Comparison of ENCODE assay signal across 1 cellular context in the genomic region with DNA sequence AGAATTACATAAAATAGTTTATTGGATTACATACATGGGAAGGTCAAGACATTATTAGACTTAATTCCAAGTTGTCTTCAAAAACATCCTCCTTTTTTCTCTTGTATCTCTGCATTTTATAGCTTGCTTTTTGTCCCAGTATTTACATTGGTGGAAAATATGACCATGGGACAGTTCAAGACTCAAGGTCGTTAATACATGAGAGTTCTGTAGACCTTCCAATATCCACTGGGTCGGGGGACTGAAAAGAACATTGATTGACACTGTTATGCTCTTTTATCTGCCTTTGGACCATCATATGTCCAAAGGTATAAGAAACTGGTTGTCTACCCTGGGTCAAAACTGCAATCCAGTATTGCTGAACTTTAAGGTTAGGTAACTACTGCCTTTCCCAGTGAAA.
A peak's percentile ranks its signal among the peaks of the same experiment; 100 is the strongest.
TF ChIP-seq lines count a peak whose summit lies in the region.

No MANE protein-coding gene starts in this region.

TF ChIP-seq in HepG2, 621 proteins besides CTCF, POLR2A, EP300 and RAD21 (continued from another document and continues in another):
- TF ChIP-seq ZNF646 (CRISPR knock-in tag; IDR thresholded peaks at IDR 0.05), result no peak
- no peak for TF ChIP-seq ZBTB42 (CRISPR knock-in tag; IDR thresholded peaks at IDR 0.05)
- TF ChIP-seq HOXA7 (CRISPR knock-in tag; IDR thresholded peaks at IDR 0.05), result no peak
- peak; percentile 23; the same call in 1 of the 2 replicates for TF ChIP-seq RARA (CRISPR knock-in tag; IDR thresholded peaks at IDR 0.05)
- TF ChIP-seq, protein P1, sequence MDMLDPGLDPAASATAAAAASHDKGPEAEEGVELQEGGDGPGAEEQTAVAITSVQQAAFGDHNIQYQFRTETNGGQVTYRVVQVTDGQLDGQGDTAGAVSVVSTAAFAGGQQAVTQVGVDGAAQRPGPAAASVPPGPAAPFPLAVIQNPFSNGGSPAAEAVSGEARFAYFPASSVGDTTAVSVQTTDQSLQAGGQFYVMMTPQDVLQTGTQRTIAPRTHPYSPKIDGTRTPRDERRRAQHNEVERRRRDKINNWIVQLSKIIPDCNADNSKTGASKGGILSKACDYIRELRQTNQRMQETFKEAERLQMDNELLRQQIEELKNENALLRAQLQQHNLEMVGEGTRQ (IDR thresholded peaks at IDR 0.05; ENCODE audit: low read depth, low read length), result no peak
- TF ChIP-seq, protein P1 (CRISPR knock-in tag; IDR thresholded peaks at IDR 0.05; ENCODE audit: borderline replicate concordance), result no peak
- TF ChIP-seq NFE2L2 (IDR thresholded peaks at IDR 0.05; ENCODE audit: low read length), result no peak
- TF ChIP-seq YEATS2 (CRISPR knock-in tag; IDR thresholded peaks at IDR 0.05; ENCODE audit: borderline replicate concordance), result no peak
- TF ChIP-seq, protein P2, sequence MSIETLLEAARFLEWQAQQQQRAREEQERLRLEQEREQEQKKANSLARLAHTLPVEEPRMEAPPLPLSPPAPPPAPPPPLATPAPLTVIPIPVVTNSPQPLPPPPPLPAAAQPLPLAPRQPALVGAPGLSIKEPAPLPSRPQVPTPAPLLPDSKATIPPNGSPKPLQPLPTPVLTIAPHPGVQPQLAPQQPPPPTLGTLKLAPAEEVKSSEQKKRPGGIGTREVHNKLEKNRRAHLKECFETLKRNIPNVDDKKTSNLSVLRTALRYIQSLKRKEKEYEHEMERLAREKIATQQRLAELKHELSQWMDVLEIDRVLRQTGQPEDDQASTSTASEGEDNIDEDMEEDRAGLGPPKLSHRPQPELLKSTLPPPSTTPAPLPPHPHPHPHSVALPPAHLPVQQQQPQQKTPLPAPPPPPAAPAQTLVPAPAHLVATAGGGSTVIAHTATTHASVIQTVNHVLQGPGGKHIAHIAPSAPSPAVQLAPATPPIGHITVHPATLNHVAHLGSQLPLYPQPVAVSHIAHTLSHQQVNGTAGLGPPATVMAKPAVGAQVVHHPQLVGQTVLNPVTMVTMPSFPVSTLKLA (IDR thresholded peaks at IDR 0.05), result no peak
- TF ChIP-seq CBFB (CRISPR knock-in tag; IDR thresholded peaks at IDR 0.05), result no peak
- TF ChIP-seq MYNN (CRISPR knock-in tag; IDR thresholded peaks at IDR 0.05; ENCODE audit: low read depth), result no peak
- no peak for TF ChIP-seq KDM5A (IDR thresholded peaks at IDR 0.05; ENCODE audit: borderline replicate concordance, low read length)
- no peak for TF ChIP-seq ZNF335 (CRISPR knock-in tag; IDR thresholded peaks at IDR 0.05)
- TF ChIP-seq ZC3H4 (CRISPR knock-in tag; IDR thresholded peaks at IDR 0.05; ENCODE audit: borderline replicate concordance), result no peak
- peak; percentile 56 for TF ChIP-seq FOXA3 (CRISPR knock-in tag; IDR thresholded peaks at IDR 0.05)
- TF ChIP-seq, protein P3, sequence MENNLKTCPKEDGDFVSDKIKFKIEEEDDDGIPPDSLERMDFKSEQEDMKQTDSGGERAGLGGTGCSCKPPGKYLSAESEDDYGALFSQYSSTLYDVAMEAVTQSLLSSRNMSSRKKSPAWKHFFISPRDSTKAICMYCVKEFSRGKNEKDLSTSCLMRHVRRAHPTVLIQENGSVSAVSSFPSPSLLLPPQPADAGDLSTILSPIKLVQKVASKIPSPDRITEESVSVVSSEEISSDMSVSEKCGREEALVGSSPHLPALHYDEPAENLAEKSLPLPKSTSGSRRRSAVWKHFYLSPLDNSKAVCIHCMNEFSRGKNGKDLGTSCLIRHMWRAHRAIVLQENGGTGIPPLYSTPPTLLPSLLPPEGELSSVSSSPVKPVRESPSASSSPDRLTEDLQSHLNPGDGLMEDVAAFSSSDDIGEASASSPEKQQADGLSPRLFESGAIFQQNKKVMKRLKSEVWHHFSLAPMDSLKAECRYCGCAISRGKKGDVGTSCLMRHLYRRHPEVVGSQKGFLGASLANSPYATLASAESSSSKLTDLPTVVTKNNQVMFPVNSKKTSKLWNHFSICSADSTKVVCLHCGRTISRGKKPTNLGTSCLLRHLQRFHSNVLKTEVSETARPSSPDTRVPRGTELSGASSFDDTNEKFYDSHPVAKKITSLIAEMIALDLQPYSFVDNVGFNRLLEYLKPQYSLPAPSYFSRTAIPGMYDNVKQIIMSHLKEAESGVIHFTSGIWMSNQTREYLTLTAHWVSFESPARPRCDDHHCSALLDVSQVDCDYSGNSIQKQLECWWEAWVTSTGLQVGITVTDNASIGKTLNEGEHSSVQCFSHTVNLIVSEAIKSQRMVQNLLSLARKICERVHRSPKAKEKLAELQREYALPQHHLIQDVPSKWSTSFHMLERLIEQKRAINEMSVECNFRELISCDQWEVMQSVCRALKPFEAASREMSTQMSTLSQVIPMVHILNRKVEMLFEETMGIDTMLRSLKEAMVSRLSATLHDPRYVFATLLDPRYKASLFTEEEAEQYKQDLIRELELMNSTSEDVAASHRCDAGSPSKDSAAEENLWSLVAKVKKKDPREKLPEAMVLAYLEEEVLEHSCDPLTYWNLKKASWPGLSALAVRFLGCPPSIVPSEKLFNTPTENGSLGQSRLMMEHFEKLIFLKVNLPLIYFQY (CRISPR knock-in tag; IDR thresholded peaks at IDR 0.05; ENCODE audit: borderline replicate concordance), result peak; percentile 69; the same call in 1 of the 2 replicates
- no peak for TF ChIP-seq BCL6 (CRISPR knock-in tag; IDR thresholded peaks at IDR 0.05)
- TF ChIP-seq NR0B2 (CRISPR knock-in tag; IDR thresholded peaks at IDR 0.05), result no peak
- TF ChIP-seq SNAPC4 (CRISPR knock-in tag; IDR thresholded peaks at IDR 0.05), result no peak
- TF ChIP-seq, protein P4, sequence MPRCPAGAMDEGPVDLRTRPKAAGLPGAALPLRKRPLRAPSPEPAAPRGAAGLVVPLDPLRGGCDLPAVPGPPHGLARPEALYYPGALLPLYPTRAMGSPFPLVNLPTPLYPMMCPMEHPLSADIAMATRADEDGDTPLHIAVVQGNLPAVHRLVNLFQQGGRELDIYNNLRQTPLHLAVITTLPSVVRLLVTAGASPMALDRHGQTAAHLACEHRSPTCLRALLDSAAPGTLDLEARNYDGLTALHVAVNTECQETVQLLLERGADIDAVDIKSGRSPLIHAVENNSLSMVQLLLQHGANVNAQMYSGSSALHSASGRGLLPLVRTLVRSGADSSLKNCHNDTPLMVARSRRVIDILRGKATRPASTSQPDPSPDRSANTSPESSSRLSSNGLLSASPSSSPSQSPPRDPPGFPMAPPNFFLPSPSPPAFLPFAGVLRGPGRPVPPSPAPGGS (CRISPR knock-in tag; IDR thresholded peaks at IDR 0.05), result no peak
- no peak for TF ChIP-seq AFF4 (CRISPR knock-in tag; IDR thresholded peaks at IDR 0.05)
- peak; percentile 58 for TF ChIP-seq HNF4A (CRISPR knock-in tag; IDR thresholded peaks at IDR 0.05)
- TF ChIP-seq ESRRA (CRISPR knock-in tag; IDR thresholded peaks at IDR 0.05; ENCODE audit: low read depth), result no peak
